Comparison of ENCODE assay signal across 2 cellular contexts in genomic region chr16:2710711-2711231, GRCh38.
TF ChIP-seq lines count a peak whose summit lies in the region.

No MANE protein-coding gene starts in this region.

TF ChIP-seq in HCT116, 20 proteins besides CTCF, POLR2A, EP300 and RAD21:
- TF ChIP-seq SIN3A (IDR thresholded peaks at IDR 0.05; ENCODE audit: low read depth) (no peak), JUND (IDR thresholded peaks at IDR 0.05) (no peak), FOSL1 (IDR thresholded peaks at IDR 0.05; ENCODE audit: low read depth) (no peak), POLR2AphosphoS5 (IDR thresholded peaks at IDR 0.05; ENCODE audit: low read depth, low read length) (no peak), YY1 (IDR thresholded peaks at IDR 0.05; ENCODE audit: extremely low read depth, insufficient replicate concordance, low read depth, low read length) (no peak), CBX3 (IDR thresholded peaks at IDR 0.05; ENCODE audit: low read depth) (no peak), EGR1 (IDR thresholded peaks at IDR 0.05; ENCODE audit: low read depth) (no peak), ZFX (IDR thresholded peaks at IDR 0.05) (no peak), EZH2 (IDR thresholded peaks at IDR 0.05) (no peak), TCF7L2 (IDR thresholded peaks at IDR 0.05; ENCODE audit: borderline replicate concordance, extremely low read depth, insufficient read depth, insufficient read length) (no peak), SP1 (IDR thresholded peaks at IDR 0.05; ENCODE audit: low read depth) (no peak), ZNF274 (IDR thresholded peaks at IDR 0.05; ENCODE audit: low read depth, low read length) (no peak)
- TF ChIP-seq, protein P1, sequence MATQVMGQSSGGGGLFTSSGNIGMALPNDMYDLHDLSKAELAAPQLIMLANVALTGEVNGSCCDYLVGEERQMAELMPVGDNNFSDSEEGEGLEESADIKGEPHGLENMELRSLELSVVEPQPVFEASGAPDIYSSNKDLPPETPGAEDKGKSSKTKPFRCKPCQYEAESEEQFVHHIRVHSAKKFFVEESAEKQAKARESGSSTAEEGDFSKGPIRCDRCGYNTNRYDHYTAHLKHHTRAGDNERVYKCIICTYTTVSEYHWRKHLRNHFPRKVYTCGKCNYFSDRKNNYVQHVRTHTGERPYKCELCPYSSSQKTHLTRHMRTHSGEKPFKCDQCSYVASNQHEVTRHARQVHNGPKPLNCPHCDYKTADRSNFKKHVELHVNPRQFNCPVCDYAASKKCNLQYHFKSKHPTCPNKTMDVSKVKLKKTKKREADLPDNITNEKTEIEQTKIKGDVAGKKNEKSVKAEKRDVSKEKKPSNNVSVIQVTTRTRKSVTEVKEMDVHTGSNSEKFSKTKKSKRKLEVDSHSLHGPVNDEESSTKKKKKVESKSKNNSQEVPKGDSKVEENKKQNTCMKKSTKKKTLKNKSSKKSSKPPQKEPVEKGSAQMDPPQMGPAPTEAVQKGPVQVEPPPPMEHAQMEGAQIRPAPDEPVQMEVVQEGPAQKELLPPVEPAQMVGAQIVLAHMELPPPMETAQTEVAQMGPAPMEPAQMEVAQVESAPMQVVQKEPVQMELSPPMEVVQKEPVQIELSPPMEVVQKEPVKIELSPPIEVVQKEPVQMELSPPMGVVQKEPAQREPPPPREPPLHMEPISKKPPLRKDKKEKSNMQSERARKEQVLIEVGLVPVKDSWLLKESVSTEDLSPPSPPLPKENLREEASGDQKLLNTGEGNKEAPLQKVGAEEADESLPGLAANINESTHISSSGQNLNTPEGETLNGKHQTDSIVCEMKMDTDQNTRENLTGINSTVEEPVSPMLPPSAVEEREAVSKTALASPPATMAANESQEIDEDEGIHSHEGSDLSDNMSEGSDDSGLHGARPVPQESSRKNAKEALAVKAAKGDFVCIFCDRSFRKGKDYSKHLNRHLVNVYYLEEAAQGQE (IDR thresholded peaks at IDR 0.05; ENCODE audit: low read depth): no peak
- TF ChIP-seq, protein P2, sequence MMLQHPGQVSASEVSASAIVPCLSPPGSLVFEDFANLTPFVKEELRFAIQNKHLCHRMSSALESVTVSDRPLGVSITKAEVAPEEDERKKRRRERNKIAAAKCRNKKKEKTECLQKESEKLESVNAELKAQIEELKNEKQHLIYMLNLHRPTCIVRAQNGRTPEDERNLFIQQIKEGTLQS (IDR thresholded peaks at IDR 0.05): no peak
- TF ChIP-seq, protein P3, sequence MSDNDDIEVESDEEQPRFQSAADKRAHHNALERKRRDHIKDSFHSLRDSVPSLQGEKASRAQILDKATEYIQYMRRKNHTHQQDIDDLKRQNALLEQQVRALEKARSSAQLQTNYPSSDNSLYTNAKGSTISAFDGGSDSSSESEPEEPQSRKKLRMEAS (IDR thresholded peaks at IDR 0.05): no peak

TF ChIP-seq in HepG2, 621 proteins besides CTCF, POLR2A, EP300 and RAD21 (continues in another document):
- TF ChIP-seq DPF2 (CRISPR knock-in tag; IDR thresholded peaks at IDR 0.05; ENCODE audit: borderline replicate concordance, low read depth) (no peak), NFYB (CRISPR knock-in tag; IDR thresholded peaks at IDR 0.05) (no peak), PAXIP1 (CRISPR knock-in tag; conservative IDR thresholded peaks at IDR 0.05) (no peak), ZKSCAN8 (CRISPR knock-in tag; IDR thresholded peaks at IDR 0.05; ENCODE audit: borderline replicate concordance) (no peak), ETV6 (CRISPR knock-in tag; conservative IDR thresholded peaks at IDR 0.05) (no peak), FOXK1 (CRISPR knock-in tag; IDR thresholded peaks at IDR 0.05; ENCODE audit: borderline replicate concordance, low read depth) (no peak), NONO (IDR thresholded peaks at IDR 0.05) (no peak), NONO (CRISPR knock-in tag; conservative IDR thresholded peaks at IDR 0.05) (no peak), TARDBP (CRISPR knock-in tag; IDR thresholded peaks at IDR 0.05) (peak; percentile 51; the same call in 1 of the 2 replicates), TERF1 (CRISPR knock-in tag; IDR thresholded peaks at IDR 0.05) (no peak), TBX2 (CRISPR knock-in tag; IDR thresholded peaks at IDR 0.05; ENCODE audit: borderline replicate concordance) (no peak), NFYC (CRISPR knock-in tag; IDR thresholded peaks at IDR 0.05) (no peak), NFATC3 (CRISPR knock-in tag; IDR thresholded peaks at IDR 0.05) (no peak)
- TF ChIP-seq, protein P4, sequence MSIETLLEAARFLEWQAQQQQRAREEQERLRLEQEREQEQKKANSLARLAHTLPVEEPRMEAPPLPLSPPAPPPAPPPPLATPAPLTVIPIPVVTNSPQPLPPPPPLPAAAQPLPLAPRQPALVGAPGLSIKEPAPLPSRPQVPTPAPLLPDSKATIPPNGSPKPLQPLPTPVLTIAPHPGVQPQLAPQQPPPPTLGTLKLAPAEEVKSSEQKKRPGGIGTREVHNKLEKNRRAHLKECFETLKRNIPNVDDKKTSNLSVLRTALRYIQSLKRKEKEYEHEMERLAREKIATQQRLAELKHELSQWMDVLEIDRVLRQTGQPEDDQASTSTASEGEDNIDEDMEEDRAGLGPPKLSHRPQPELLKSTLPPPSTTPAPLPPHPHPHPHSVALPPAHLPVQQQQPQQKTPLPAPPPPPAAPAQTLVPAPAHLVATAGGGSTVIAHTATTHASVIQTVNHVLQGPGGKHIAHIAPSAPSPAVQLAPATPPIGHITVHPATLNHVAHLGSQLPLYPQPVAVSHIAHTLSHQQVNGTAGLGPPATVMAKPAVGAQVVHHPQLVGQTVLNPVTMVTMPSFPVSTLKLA (IDR thresholded peaks at IDR 0.05): peak; percentile 99
- TF ChIP-seq, protein P5, sequence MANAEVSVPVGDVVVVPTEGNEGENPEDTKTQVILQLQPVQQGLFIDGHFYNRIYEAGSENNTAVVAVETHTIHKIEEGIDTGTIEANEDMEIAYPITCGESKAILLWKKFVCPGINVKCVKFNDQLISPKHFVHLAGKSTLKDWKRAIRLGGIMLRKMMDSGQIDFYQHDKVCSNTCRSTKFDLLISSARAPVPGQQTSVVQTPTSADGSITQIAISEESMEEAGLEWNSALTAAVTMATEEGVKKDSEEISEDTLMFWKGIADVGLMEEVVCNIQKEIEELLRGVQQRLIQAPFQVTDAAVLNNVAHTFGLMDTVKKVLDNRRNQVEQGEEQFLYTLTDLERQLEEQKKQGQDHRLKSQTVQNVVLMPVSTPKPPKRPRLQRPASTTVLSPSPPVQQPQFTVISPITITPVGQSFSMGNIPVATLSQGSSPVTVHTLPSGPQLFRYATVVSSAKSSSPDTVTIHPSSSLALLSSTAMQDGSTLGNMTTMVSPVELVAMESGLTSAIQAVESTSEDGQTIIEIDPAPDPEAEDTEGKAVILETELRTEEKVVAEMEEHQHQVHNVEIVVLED (CRISPR knock-in tag; IDR thresholded peaks at IDR 0.05; ENCODE audit: borderline replicate concordance): no peak
- TF ChIP-seq, protein P6, sequence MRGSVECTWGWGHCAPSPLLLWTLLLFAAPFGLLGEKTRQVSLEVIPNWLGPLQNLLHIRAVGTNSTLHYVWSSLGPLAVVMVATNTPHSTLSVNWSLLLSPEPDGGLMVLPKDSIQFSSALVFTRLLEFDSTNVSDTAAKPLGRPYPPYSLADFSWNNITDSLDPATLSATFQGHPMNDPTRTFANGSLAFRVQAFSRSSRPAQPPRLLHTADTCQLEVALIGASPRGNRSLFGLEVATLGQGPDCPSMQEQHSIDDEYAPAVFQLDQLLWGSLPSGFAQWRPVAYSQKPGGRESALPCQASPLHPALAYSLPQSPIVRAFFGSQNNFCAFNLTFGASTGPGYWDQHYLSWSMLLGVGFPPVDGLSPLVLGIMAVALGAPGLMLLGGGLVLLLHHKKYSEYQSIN (CRISPR knock-in tag; IDR thresholded peaks at IDR 0.05; ENCODE audit: borderline replicate concordance): no peak
- TF ChIP-seq, protein P7, sequence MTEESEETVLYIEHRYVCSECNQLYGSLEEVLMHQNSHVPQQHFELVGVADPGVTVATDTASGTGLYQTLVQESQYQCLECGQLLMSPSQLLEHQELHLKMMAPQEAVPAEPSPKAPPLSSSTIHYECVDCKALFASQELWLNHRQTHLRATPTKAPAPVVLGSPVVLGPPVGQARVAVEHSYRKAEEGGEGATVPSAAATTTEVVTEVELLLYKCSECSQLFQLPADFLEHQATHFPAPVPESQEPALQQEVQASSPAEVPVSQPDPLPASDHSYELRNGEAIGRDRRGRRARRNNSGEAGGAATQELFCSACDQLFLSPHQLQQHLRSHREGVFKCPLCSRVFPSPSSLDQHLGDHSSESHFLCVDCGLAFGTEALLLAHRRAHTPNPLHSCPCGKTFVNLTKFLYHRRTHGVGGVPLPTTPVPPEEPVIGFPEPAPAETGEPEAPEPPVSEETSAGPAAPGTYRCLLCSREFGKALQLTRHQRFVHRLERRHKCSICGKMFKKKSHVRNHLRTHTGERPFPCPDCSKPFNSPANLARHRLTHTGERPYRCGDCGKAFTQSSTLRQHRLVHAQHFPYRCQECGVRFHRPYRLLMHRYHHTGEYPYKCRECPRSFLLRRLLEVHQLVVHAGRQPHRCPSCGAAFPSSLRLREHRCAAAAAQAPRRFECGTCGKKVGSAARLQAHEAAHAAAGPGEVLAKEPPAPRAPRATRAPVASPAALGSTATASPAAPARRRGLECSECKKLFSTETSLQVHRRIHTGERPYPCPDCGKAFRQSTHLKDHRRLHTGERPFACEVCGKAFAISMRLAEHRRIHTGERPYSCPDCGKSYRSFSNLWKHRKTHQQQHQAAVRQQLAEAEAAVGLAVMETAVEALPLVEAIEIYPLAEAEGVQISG (CRISPR knock-in tag; IDR thresholded peaks at IDR 0.05): no peak
- TF ChIP-seq, protein P8, sequence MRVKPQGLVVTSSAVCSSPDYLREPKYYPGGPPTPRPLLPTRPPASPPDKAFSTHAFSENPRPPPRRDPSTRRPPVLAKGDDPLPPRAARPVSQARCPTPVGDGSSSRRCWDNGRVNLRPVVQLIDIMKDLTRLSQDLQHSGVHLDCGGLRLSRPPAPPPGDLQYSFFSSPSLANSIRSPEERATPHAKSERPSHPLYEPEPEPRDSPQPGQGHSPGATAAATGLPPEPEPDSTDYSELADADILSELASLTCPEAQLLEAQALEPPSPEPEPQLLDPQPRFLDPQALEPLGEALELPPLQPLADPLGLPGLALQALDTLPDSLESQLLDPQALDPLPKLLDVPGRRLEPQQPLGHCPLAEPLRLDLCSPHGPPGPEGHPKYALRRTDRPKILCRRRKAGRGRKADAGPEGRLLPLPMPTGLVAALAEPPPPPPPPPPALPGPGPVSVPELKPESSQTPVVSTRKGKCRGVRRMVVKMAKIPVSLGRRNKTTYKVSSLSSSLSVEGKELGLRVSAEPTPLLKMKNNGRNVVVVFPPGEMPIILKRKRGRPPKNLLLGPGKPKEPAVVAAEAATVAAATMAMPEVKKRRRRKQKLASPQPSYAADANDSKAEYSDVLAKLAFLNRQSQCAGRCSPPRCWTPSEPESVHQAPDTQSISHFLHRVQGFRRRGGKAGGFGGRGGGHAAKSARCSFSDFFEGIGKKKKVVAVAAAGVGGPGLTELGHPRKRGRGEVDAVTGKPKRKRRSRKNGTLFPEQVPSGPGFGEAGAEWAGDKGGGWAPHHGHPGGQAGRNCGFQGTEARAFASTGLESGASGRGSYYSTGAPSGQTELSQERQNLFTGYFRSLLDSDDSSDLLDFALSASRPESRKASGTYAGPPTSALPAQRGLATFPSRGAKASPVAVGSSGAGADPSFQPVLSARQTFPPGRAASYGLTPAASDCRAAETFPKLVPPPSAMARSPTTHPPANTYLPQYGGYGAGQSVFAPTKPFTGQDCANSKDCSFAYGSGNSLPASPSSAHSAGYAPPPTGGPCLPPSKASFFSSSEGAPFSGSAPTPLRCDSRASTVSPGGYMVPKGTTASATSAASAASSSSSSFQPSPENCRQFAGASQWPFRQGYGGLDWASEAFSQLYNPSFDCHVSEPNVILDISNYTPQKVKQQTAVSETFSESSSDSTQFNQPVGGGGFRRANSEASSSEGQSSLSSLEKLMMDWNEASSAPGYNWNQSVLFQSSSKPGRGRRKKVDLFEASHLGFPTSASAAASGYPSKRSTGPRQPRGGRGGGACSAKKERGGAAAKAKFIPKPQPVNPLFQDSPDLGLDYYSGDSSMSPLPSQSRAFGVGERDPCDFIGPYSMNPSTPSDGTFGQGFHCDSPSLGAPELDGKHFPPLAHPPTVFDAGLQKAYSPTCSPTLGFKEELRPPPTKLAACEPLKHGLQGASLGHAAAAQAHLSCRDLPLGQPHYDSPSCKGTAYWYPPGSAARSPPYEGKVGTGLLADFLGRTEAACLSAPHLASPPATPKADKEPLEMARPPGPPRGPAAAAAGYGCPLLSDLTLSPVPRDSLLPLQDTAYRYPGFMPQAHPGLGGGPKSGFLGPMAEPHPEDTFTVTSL (CRISPR knock-in tag; IDR thresholded peaks at IDR 0.05; ENCODE audit: borderline replicate concordance): no peak
- TF ChIP-seq, protein P9, sequence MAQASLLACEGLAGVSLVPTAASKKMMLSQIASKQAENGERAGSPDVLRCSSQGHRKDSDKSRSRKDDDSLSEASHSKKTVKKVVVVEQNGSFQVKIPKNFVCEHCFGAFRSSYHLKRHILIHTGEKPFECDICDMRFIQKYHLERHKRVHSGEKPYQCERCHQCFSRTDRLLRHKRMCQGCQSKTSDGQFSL (CRISPR knock-in tag; IDR thresholded peaks at IDR 0.05): 0 out of 2 replicates have a peak, but pooled peaks have one; percentile 25
